Comparison of ENCODE assay signal across 8 cellular contexts in genomic region chr2:66437601-66438497, GRCh38. TPM values are rescaled to one million over a fixed set of nuclear protein-coding genes. Genes with fewer than 3 reads are reported as not detected.
A peak's percentile ranks its signal among the peaks of the same experiment; 100 is the strongest.
DNase-seq lines count a peak whose midpoint lies in the region; ATAC-seq and TF ChIP-seq lines count a peak whose summit lies in the region.

No MANE protein-coding gene starts in this region.

- H3K4me1 ChIP-seq in HEK293 (ENCODE audit: control insufficient read depth, insufficient read depth, low read length) (no peaks in the 10 kb centered on the region), body of pancreas (no peaks in the 10 kb centered on the region), smooth muscle cell (ENCODE audit: low read depth) (peaks cover 53% of the 10 kb centered on the region)

- H2AFZ ChIP-seq in smooth muscle cell (ENCODE audit: low read depth), result peak overlapping the region; percentile 17

- peak overlapping the region; percentile 96 for H3K4me2 ChIP-seq in smooth muscle cell

- H3K79me2 ChIP-seq in smooth muscle cell (ENCODE audit: low read depth), result peaks cover 76% of the 10 kb centered on the region

- H3K27me3 ChIP-seq in body of pancreas (no peaks in the 10 kb centered on the region), smooth muscle cell (ENCODE audit: low read depth) (no peaks in the 10 kb centered on the region)

- DNase-seq in body of pancreas (peak in 3 of 4 donors; percentile 39 to 64 (median 55)), inferior parietal cortex (ENCODE audit: extremely low spot score) (peak; percentile 56), smooth muscle cell (lab: John Stamatoyannopoulos, UW; ENCODE audit: unreplicated experiment) (no peak), AG20443 (ENCODE audit: low spot score) (no peak), T-helper 2 cell (no peak)

- no peaks in the 10 kb centered on the region for H4K20me1 ChIP-seq in smooth muscle cell (ENCODE audit: low read depth)

- H3K36me3 ChIP-seq in HEK293 (ENCODE audit: control insufficient read depth in 2 of 2, insufficient read depth in 1 of 2, low read length in 2 of 2), result peaks cover 13 to 41% of the 10 kb centered on the region in 2 experiments
- H3K36me3 ChIP-seq in body of pancreas (replicated peaks in 1 of 2; ENCODE audit: insufficient read depth in 1 of 2, low read depth in 2 of 2), result no peaks in the 10 kb centered on the region
- H3K36me3 ChIP-seq in smooth muscle cell (ENCODE audit: low read depth), result no peaks in the 10 kb centered on the region

- CTCF ChIA-PET in HEK293 (lab: Yijun Ruan, JAX), result interaction anchor here (0.7 to 1.6 kb wide), 3 partner anchors 137 to 777 kb away, joined by 3 to 5 read pairs (median 4); no protein-coding TSS in a partner anchor

- peak overlapping the region; percentile 84 for H3K9ac ChIP-seq in smooth muscle cell (ENCODE audit: low read depth)

- peak in 2 of 3 donors; percentile 55 to 56 for TF ChIP-seq POLR2A in body of pancreas (IDR thresholded peaks at IDR 0.05)

- H3F3A ChIP-seq in smooth muscle cell (ENCODE audit: low read depth), result no peaks in the 10 kb centered on the region

- H3K9me3 ChIP-seq in HEK293 (ENCODE audit: control insufficient read depth, insufficient read depth, low read depth, low read length) (no peaks in the 10 kb centered on the region), body of pancreas (no peaks in the 10 kb centered on the region), smooth muscle cell (replicated peaks; ENCODE audit: low read depth) (no peaks in the 10 kb centered on the region)

- intact Hi-C loops in body of pancreas (cut with DNase I), result no loop called here

- ATAC-seq in body of pancreas (no peak), HG03571 (IDR thresholded peaks at IDR 0.05; ENCODE audit: unreplicated experiment) (no peak), HG03139 (IDR thresholded peaks at IDR 0.05; ENCODE audit: unreplicated experiment) (no peak)

- no peak overlapping the region for H3K4me3 ChIP-seq in HEK293 (ENCODE audit: low read depth, low read length)
- H3K4me3 ChIP-seq in body of pancreas, result peak overlapping the region; percentile 65 to 72
- H3K4me3 ChIP-seq in smooth muscle cell, result peak overlapping the region; percentile 77

- 1 to 4% methylated on average over 24 to 26 of the region's 26 CpGs for WGBS in body of pancreas, 2 donors
- 4% methylated on average over 26 of the region's 26 CpGs for WGBS in smooth muscle cell (ENCODE audit: low lambda C conversion rate)

- H3K27ac ChIP-seq in HEK293 (ENCODE audit: extremely low read depth, low read depth, low read length) (no peak overlapping the region), body of pancreas (peak overlapping the region; percentile 72 to 98 (median 92)), smooth muscle cell (ENCODE audit: low read depth) (peak overlapping the region; percentile 82)

- TF ChIP-seq CTCF in HEK293 (tag by site-specific recombination; IDR thresholded peaks at IDR 0.05) (no peak), body of pancreas (IDR thresholded peaks at IDR 0.05) (no peak), smooth muscle cell (IDR thresholded peaks at IDR 0.05; ENCODE audit: borderline replicate concordance, insufficient read depth, poor library complexity, severe bottlenecking) (no peak)

- POLR2A ChIA-PET in HEK293 (lab: Yijun Ruan, JAX), result interaction anchor here (0.6 to 0.9 kb wide), 3 partner anchors 134 to 787 kb away, joined by 3 read pairs; no protein-coding TSS in a partner anchor

TF ChIP-seq in HEK293, 187 proteins besides CTCF, POLR2A, EP300 and RAD21:
- no peak for TF ChIP-seq GLI2 (tag by site-specific recombination; IDR thresholded peaks at IDR 0.05; ENCODE audit: borderline replicate concordance, low read depth)
- TF ChIP-seq ZNF335 (tag by site-specific recombination; conservative IDR thresholded peaks at IDR 0.05), result 0 out of 2 replicates have a peak, but pooled peaks have one; percentile 31
TF ChIP-seq in HEK293: peak in this region for 1.

RNA-seq across cellular contexts. Expression of gene MEIS1, which starts 2.9 kb away (rescaled TPM):
- total RNA-seq in body of pancreas (10 to 100 TPM; 82.1 to 84.6 TPM), smooth muscle cell (14.6 and 15.6 TPM in 2 replicates)
- polyA plus RNA-seq in smooth muscle cell, result 15.8 and 18.1 TPM in 2 replicates

Comparison
In these comparisons a context has a peak if more than half of its experiments do, and no peak if none do; other contexts are left out.
1. DNase-seq: peak in body of pancreas (3 of 4) and inferior parietal cortex (single experiment); none in smooth muscle cell (single experiment), AG20443 (single experiment) and T-helper 2 cell (0 of 5).